14 cellular contexts compared by ENCODE assay signal in genomic region chr16:3259097-3259496, GRCh38. TPM values are rescaled to one million over a fixed set of nuclear protein-coding genes. Genes with fewer than 3 reads are reported as not detected.
A peak's percentile ranks its signal among the peaks of the same experiment; 100 is the strongest.
DNase-seq lines count a peak whose midpoint lies in the region; ATAC-seq and TF ChIP-seq lines count a peak whose summit lies in the region.
"Had no signal": no experiment of that assay in that cellular context is flagged by ENCODE, and none has a peak within 500 bp of the region (broad histone marks: within the 10 kb centered on the region; RNA-seq: fewer than 3 reads in every experiment).

No MANE protein-coding gene starts in this region.

- H3K27me3 Mint-ChIP-seq in type B pancreatic cell, result peaks cover 5% of the 10 kb centered on the region

- no peak for TF ChIP-seq CTCF in AG09309 (IDR thresholded peaks at IDR 0.05; ENCODE audit: control insufficient read depth, insufficient read depth, low read depth, low read length, missing control alignments)
- no peak for TF ChIP-seq CTCF in ascending aorta (IDR thresholded peaks at IDR 0.05)
- no peak for TF ChIP-seq CTCF in type B pancreatic cell (conservative IDR thresholded peaks at IDR 0.05)

- no peaks in the 10 kb centered on the region for H3K27me3 ChIP-seq in ascending aorta

- H3K36me3 ChIP-seq in ascending aorta, result no peaks in the 10 kb centered on the region

- no peaks in the 10 kb centered on the region for H3K36me3 Mint-ChIP-seq in type B pancreatic cell
- H3K36me3 Mint-ChIP-seq: activated naive CD8-positive, alpha-beta T cell treated with anti-CD3 and anti-CD28 coated beads for 36 hours had no signal

- H3K4me3 Mint-ChIP-seq in type B pancreatic cell, result no peak overlapping the region
- H3K4me3 Mint-ChIP-seq: activated naive CD8-positive, alpha-beta T cell treated with anti-CD3 and anti-CD28 coated beads for 36 hours had no signal

- ATAC-seq in GM21529 (IDR thresholded peaks at IDR 0.05; ENCODE audit: unreplicated experiment), result no peak
- ATAC-seq in GM21528 (IDR thresholded peaks at IDR 0.05; ENCODE audit: low FRiP score, unreplicated experiment), result no peak

- no peaks in the 10 kb centered on the region for H3K4me1 ChIP-seq in ascending aorta

- H3K4me1 Mint-ChIP-seq in type B pancreatic cell (ENCODE audit: unreplicated experiment), result peaks cover 4% of the 10 kb centered on the region

- H3K27ac ChIP-seq in ascending aorta, result no peak overlapping the region
- H3K27ac ChIP-seq: RWPE1 had no signal

- no peak overlapping the region for H3K27ac Mint-ChIP-seq in type B pancreatic cell
- H3K27ac Mint-ChIP-seq: activated naive CD8-positive, alpha-beta T cell treated with anti-CD3 and anti-CD28 coated beads for 36 hours had no signal

- no peaks in the 10 kb centered on the region for H3K9me3 Mint-ChIP-seq in type B pancreatic cell

- peak; percentile 72 for DNase-seq in AG09309 (ENCODE audit: low read depth)
- peak; percentile 16 for DNase-seq in M059J (ENCODE audit: low read depth)
- peak; percentile 23 to 73 for DNase-seq in ascending aorta (ENCODE audit: low spot score in 2 of 2)
- DNase-seq in mucosa of gallbladder (ENCODE audit: low spot score), result peak; percentile 45
- no peak for DNase-seq in type B pancreatic cell (ENCODE audit: extremely low spot score, unreplicated experiment)
- DNase-seq in NCI-H524 treated with DMSO at 0.1 percent for 48 hours (lab: John Stamatoyannopoulos, UW), result no peak
- DNase-seq: activated CD8-positive, alpha-beta memory T cell treated with anti-CD3 and anti-CD28 coated beads, Interleukin-2, amount 50 U/mL, for 4 hours; activated naive CD8-positive, alpha-beta T cell treated with anti-CD3 and anti-CD28 coated beads for 36 hours; kidney glomerular epithelial cell; NCI-H2107; stimulated activated CD4-positive, alpha-beta T cell treated with anti-CD3 and anti-CD28 coated beads, Interleukin-15, amount 100 ng/mL, for 24 hours had no signal

- H3K9me3 ChIP-seq in ascending aorta, result no peaks in the 10 kb centered on the region

- H3K4me3 ChIP-seq in AG09309 (ENCODE audit: control insufficient read depth, low read depth, low read length), result no peak overlapping the region
- no peak overlapping the region for H3K4me3 ChIP-seq in ascending aorta

- intact Hi-C loops in ascending aorta (cut with DNase I), result no loop called here

RNA-seq across cellular contexts. Expression of gene MEFV, which starts 2.7 kb away (rescaled TPM):
- 0.39 TPM in 1 of 2 replicates, not detected in the other for total RNA-seq in M059J (2014; rRNA removed; shearing (Covaris generic))
- total RNA-seq in ascending aorta, result 1.1 TPM
- total RNA-seq in mucosa of gallbladder, result 0.52 TPM
- 0.19 TPM in 1 of 2 replicates, not detected in the other for total RNA-seq in type B pancreatic cell (ENCODE audit: low replicate concordance)

RNA-seq across cellular contexts. Expression of gene ZNF200, which starts 24.1 kb away (rescaled TPM):
- total RNA-seq in M059J (2014; rRNA removed; shearing (Covaris generic)), result 10.0 and 17.4 TPM in 2 replicates
- total RNA-seq in ascending aorta, result 14.6 TPM
- total RNA-seq in mucosa of gallbladder, result 7.6 TPM
- 10.5 and 12.4 TPM in 2 replicates for total RNA-seq in type B pancreatic cell (ENCODE audit: low replicate concordance)

RNA-seq across cellular contexts. Expression of gene ZNF263, which starts 24.2 kb away (rescaled TPM):
- total RNA-seq in M059J (2014; rRNA removed; shearing (Covaris generic)), result 37.4 and 48.8 TPM in 2 replicates
- 61.8 TPM for total RNA-seq in ascending aorta
- total RNA-seq in mucosa of gallbladder, result 23.8 TPM
- total RNA-seq in type B pancreatic cell (ENCODE audit: low replicate concordance), result 27.7 and 38.6 TPM in 2 replicates

RNA-seq across cellular contexts. Expression of gene TIGD7, which starts 46.1 kb away (rescaled TPM):
- 7.5 and 10.6 TPM in 2 replicates for total RNA-seq in M059J (2014; rRNA removed; shearing (Covaris generic))
- total RNA-seq in ascending aorta (1.6 TPM), mucosa of gallbladder (9.9 TPM), type B pancreatic cell (ENCODE audit: low replicate concordance) (5.4 and 9.4 TPM in 2 replicates)

RNA-seq across cellular contexts. Expression of gene ZNF75A, which starts 46.2 kb away (rescaled TPM):
- total RNA-seq in M059J (2014; rRNA removed; shearing (Covaris generic)), result 16.5 and 22.7 TPM in 2 replicates
- total RNA-seq in ascending aorta, result 8.3 TPM
- 25.9 TPM for total RNA-seq in mucosa of gallbladder
- 41.2 and 50.8 TPM in 2 replicates for total RNA-seq in type B pancreatic cell (ENCODE audit: low replicate concordance)

Comparison
In these comparisons a context has a peak if more than half of its experiments do, and no peak if none do; other contexts are left out.
1. DNase-seq: peak in AG09309 (single experiment), M059J (single experiment), ascending aorta (2 of 2) and mucosa of gallbladder (single experiment); none in type B pancreatic cell (single experiment) and NCI-H524 treated with DMSO at 0.1 percent for 48 hours (single experiment).